9 cellular contexts compared by ENCODE assay signal in the genomic region with DNA sequence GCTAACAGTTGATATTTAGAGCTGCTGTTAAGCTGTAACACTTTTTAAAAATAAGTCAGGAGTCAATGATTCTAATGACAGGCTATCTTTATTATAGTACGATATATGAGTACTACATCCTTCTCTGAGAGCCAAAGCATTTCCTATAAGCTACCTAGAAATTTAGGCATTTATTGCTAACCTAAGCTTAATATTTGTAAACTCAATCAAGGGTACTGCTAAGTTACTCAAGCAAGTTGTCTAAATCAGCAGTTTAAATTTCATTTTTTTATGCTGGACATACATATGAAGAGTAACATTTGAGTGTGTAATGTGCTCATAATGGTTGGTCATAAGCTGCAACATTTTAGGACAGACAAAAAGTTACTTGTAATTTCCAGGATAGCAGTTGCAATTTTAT.
"Had no signal": no experiment of that assay in that cellular context is flagged by ENCODE, and none has a peak within 500 bp of the region (broad histone marks: within the 10 kb centered on the region; RNA-seq: fewer than 3 reads in every experiment).

No MANE protein-coding gene starts in this region.

- H2AFZ ChIP-seq: GM23248 had no signal

- DNase-seq: GM23248, H9, HCEC 1CT, IMR-90, KG1 had no signal

- H3K27ac ChIP-seq: GM23248, HL-60 had no signal

- H3K4me3 ChIP-seq: GM23248, K562 had no signal

- ATAC-seq: K562 had no signal

- H3K9ac ChIP-seq: GM23248 had no signal

- FAIRE-seq: H1, H54, K562 had no signal
